20 cellular contexts compared by ENCODE assay signal in genomic region chrX:19864736-19865135, GRCh38. TPM values are rescaled to one million over a fixed set of nuclear protein-coding genes. Genes with fewer than 3 reads are reported as not detected.
DNase-seq lines count a peak whose midpoint lies in the region; ATAC-seq, FAIRE-seq and TF ChIP-seq lines count a peak whose summit lies in the region.
"Had no signal": no experiment of that assay in that cellular context is flagged by ENCODE, and none has a peak within 500 bp of the region (broad histone marks: within the 10 kb centered on the region; RNA-seq: fewer than 3 reads in every experiment).

No MANE protein-coding gene starts in this region.

- peaks cover 40% of the 10 kb centered on the region for H3K4me1 ChIP-seq in CD8-positive, alpha-beta T cell (ENCODE audit: insufficient read depth, low read length)
- peaks cover 96% of the 10 kb centered on the region for H3K4me1 ChIP-seq in OCI-LY7 (ENCODE audit: insufficient read depth, low read length, poor library complexity, severe bottlenecking)

- H3K4me3 ChIP-seq in CD8-positive, alpha-beta T cell (ENCODE audit: low read depth, low read length), result no peak overlapping the region
- peak overlapping the region; percentile 59 for H3K4me3 ChIP-seq in OCI-LY7 (ENCODE audit: low read depth, low read length, poor library complexity, severe bottlenecking)
- H3K4me3 ChIP-seq: GM23338, K562, vagina had no signal

- no peak for DNase-seq in CD8-positive, alpha-beta T cell
- no peak for DNase-seq in GM18507 (ENCODE audit: extremely low spot score, insufficient read length, low read depth)
- peak; percentile 57 for DNase-seq in OCI-LY7 (ENCODE audit: low spot score)
- DNase-seq in natural killer cell treated with Interleukin-12 subunit alpha and Interleukin-12 subunit beta and Interleukin-15 and Interleukin-18, amount 100 ng/mL, for 72 hours (ENCODE audit: low spot score), result peak; percentile 38
- no peak for DNase-seq in foreskin melanocyte
- DNase-seq in T-helper 2 cell, result no peak
- no peak for DNase-seq in germinal center (ENCODE audit: low spot score)
- DNase-seq: activated T-cell treated with anti-CD3 and anti-CD28 coated beads, Interleukin-2, amount 50 U/mL, for 1 hour; GDM1; mammary epithelial cell; naive thymus-derived CD4-positive, alpha-beta T cell; NCI-H1417 treated with DMSO at 0.1 percent for 48 hours; RPMI8226; stimulated activated CD4-positive, alpha-beta T cell treated with anti-CD3 and anti-CD28 coated beads, Interleukin-2, amount 100 ng/mL, for 24 hours had no signal

- peak; percentile 67 for FAIRE-seq in GM18507 (lab: Jason Lieb, UNC)
- FAIRE-seq: endometrium, K562, keratinocyte had no signal

- H3K36me3 ChIP-seq in CD8-positive, alpha-beta T cell (ENCODE audit: insufficient read depth, low read length), result no peaks in the 10 kb centered on the region
- peaks cover 8% of the 10 kb centered on the region for H3K36me3 ChIP-seq in OCI-LY7 (ENCODE audit: insufficient read depth, low read length)
- H3K36me3 ChIP-seq: vagina had no signal

- no peaks in the 10 kb centered on the region for H3K27me3 Mint-ChIP-seq in CD8-positive, alpha-beta T cell (ENCODE audit: low read depth)
- H3K27me3 Mint-ChIP-seq in natural killer cell treated with Interleukin-12 subunit alpha and Interleukin-12 subunit beta and Interleukin-15 and Interleukin-18, amount 100 ng/mL, for 72 hours, result peaks cover 0 to 5% of the 10 kb centered on the region in 2 donors
- H3K27me3 Mint-ChIP-seq: activated naive CD4-positive, alpha-beta T cell treated with anti-CD3 and anti-CD28 coated beads, Interleukin-2, amount 50 U/mL, for 24 hours; naive thymus-derived CD4-positive, alpha-beta T cell had no signal

- peak overlapping the region; percentile 94 for H3K4me2 ChIP-seq in OCI-LY7 (ENCODE audit: low read length)
- H3K4me2 ChIP-seq: GM23338 had no signal

- no peaks in the 10 kb centered on the region for H3K9me3 Mint-ChIP-seq in CD8-positive, alpha-beta T cell
- H3K9me3 Mint-ChIP-seq in natural killer cell treated with Interleukin-12 subunit alpha and Interleukin-12 subunit beta and Interleukin-15 and Interleukin-18, amount 100 ng/mL, for 72 hours, result no peaks in the 10 kb centered on the region
- H3K9me3 Mint-ChIP-seq: activated naive CD4-positive, alpha-beta T cell treated with anti-CD3 and anti-CD28 coated beads, Interleukin-2, amount 50 U/mL, for 24 hours had no signal

- no TSS peak for BruUV-seq in OCI-LY7 (replicated peaks; lab: Mats Ljungman, UMichigan)

- no peaks in the 10 kb centered on the region for H3K9me2 ChIP-seq in OCI-LY7 (ENCODE audit: insufficient read depth, low read length)

- TF ChIP-seq CTCF in CD8-positive, alpha-beta T cell (IDR thresholded peaks at IDR 0.05), result no peak
- TF ChIP-seq CTCF in OCI-LY7 (conservative IDR thresholded peaks at IDR 0.05; ENCODE audit: low read length), result no peak

- no peaks in the 10 kb centered on the region for H4K20me1 ChIP-seq in OCI-LY7 (ENCODE audit: insufficient read depth, low read length)

- ATAC-seq in CD8-positive, alpha-beta T cell, result no peak
- ATAC-seq in natural killer cell treated with Interleukin-12 subunit alpha and Interleukin-12 subunit beta and Interleukin-15 and Interleukin-18, amount 100 ng/mL, for 72 hours, result no peak
- ATAC-seq: GM23338; K562; naive thymus-derived CD4-positive, alpha-beta T cell had no signal

- intact Hi-C loops in CD8-positive, alpha-beta T cell (cut with DNase I, micrococcal nuclease), result loop anchor here in 1 of 2 experiments (5.0 kb wide), 1 partner anchor 37 kb away; no protein-coding TSS in a partner anchor
- intact Hi-C loops in OCI-LY7 (cut with micrococcal nuclease; ENCODE audit: unreplicated experiment), result loop anchor here (5.0 to 10.0 kb wide), 3 partner anchors 60 to 127 kb away; no protein-coding TSS in a partner anchor

- H2AFZ ChIP-seq in OCI-LY7 (ENCODE audit: low read length), result no peak overlapping the region
- H2AFZ ChIP-seq: GM23338 had no signal

- H3K4me1 Mint-ChIP-seq in CD8-positive, alpha-beta T cell (ENCODE audit: low read depth), result peaks cover 65% of the 10 kb centered on the region
- peaks cover 43 to 54% of the 10 kb centered on the region in 2 donors for H3K4me1 Mint-ChIP-seq in natural killer cell treated with Interleukin-12 subunit alpha and Interleukin-12 subunit beta and Interleukin-15 and Interleukin-18, amount 100 ng/mL, for 72 hours (ENCODE audit: low read depth in 2 of 2)

- no peak overlapping the region for H3K27ac Mint-ChIP-seq in CD8-positive, alpha-beta T cell
- H3K27ac Mint-ChIP-seq in natural killer cell treated with Interleukin-12 subunit alpha and Interleukin-12 subunit beta and Interleukin-15 and Interleukin-18, amount 100 ng/mL, for 72 hours, result peak overlapping the region; percentile 74 to 83
- H3K27ac Mint-ChIP-seq: activated naive CD4-positive, alpha-beta T cell treated with anti-CD3 and anti-CD28 coated beads, Interleukin-2, amount 50 U/mL, for 24 hours; GM23338 had no signal

- H3K79me2 ChIP-seq in OCI-LY7 (ENCODE audit: insufficient read depth, low read depth, low read length), result peaks cover 86% of the 10 kb centered on the region

- H3K27ac ChIP-seq in CD8-positive, alpha-beta T cell (ENCODE audit: low read depth, low read length), result no peak overlapping the region
- peak overlapping the region; percentile 96 for H3K27ac ChIP-seq in OCI-LY7 (ENCODE audit: low read depth, low read length, poor library complexity, severe bottlenecking)
- H3K27ac ChIP-seq: vagina had no signal

- no peaks in the 10 kb centered on the region for H3K36me3 Mint-ChIP-seq in CD8-positive, alpha-beta T cell
- no peaks in the 10 kb centered on the region for H3K36me3 Mint-ChIP-seq in natural killer cell treated with Interleukin-12 subunit alpha and Interleukin-12 subunit beta and Interleukin-15 and Interleukin-18, amount 100 ng/mL, for 72 hours

- H3K9me3 ChIP-seq in CD8-positive, alpha-beta T cell (ENCODE audit: low read length), result no peaks in the 10 kb centered on the region
- H3K9me3 ChIP-seq in OCI-LY7 (ENCODE audit: low read length), result no peaks in the 10 kb centered on the region
- H3K9me3 ChIP-seq: vagina had no signal

- H3K27me3 ChIP-seq in CD8-positive, alpha-beta T cell (ENCODE audit: insufficient read depth, low read length), result no peaks in the 10 kb centered on the region
- H3K27me3 ChIP-seq: vagina had no signal

- POLR2A ChIA-PET in CD8-positive, alpha-beta T cell (lab: Charles Lee), result no interaction called here
- POLR2A ChIA-PET in OCI-LY7 (lab: Charles Lee), result interaction anchor here (1.8 kb wide), 1 partner anchor 25 kb away, joined by 5 read pairs; no protein-coding TSS in a partner anchor

- CTCF ChIA-PET in CD8-positive, alpha-beta T cell (lab: Charles Lee), result no interaction called here
- CTCF ChIA-PET in OCI-LY7 (lab: Charles Lee; ENCODE audit: unreplicated experiment), result no interaction called here

- peak overlapping the region; percentile 26 for H3K4me3 Mint-ChIP-seq in CD8-positive, alpha-beta T cell
- H3K4me3 Mint-ChIP-seq in natural killer cell treated with Interleukin-12 subunit alpha and Interleukin-12 subunit beta and Interleukin-15 and Interleukin-18, amount 100 ng/mL, for 72 hours, result peak overlapping the region; percentile 77
- H3K4me3 Mint-ChIP-seq: activated naive CD4-positive, alpha-beta T cell treated with anti-CD3 and anti-CD28 coated beads, Interleukin-2, amount 50 U/mL, for 24 hours; GM23338 had no signal

RNA-seq across cellular contexts. Expression of gene SH3KBP1, which starts 22.7 kb away (rescaled TPM):
- total RNA-seq in CD8-positive, alpha-beta T cell, result 10 to 100 TPM; 53.5 to 60.6 TPM
- total RNA-seq in OCI-LY7 (2014; rRNA removed; shearing (Covaris generic)), result 26.1 and 54.6 TPM in 2 replicates
- 82.4 and 90.3 TPM in 2 replicates for total RNA-seq in OCI-LY7 (2022)
- total RNA-seq in natural killer cell treated with Interleukin-12 subunit alpha and Interleukin-12 subunit beta and Interleukin-15 and Interleukin-18, amount 100 ng/mL, for 72 hours, result 10 to 100 TPM; 68.5 to 83.4 TPM

Comparison
In these comparisons a context has a peak if more than half of its experiments do, and no peak if none do; other contexts are left out.
1. DNase-seq: peak in OCI-LY7 (single experiment) and natural killer cell treated with Interleukin-12 subunit alpha and Interleukin-12 subunit beta and Interleukin-15 and Interleukin-18, amount 100 ng/mL, for 72 hours (single experiment); none in CD8-positive, alpha-beta T cell (0 of 7), GM18507 (single experiment), foreskin melanocyte (single experiment), T-helper 2 cell (0 of 5) and germinal center (single experiment).